In genomic region chr11:121350314-121351046, GRCh38 we compare ENCODE assay signal across 20 cellular contexts.
"Had no signal": no experiment of that assay in that cellular context is flagged by ENCODE, and none has a peak within 500 bp of the region (broad histone marks: within the 10 kb centered on the region; RNA-seq: fewer than 3 reads in every experiment).

No MANE protein-coding gene starts in this region.

- H3K4me3 Mint-ChIP-seq: activated CD4-positive, alpha-beta memory T cell treated with anti-CD3 and anti-CD28 coated beads for 36 hours; activated CD8-positive, alpha-beta memory T cell treated with anti-CD3 and anti-CD28 coated beads, Interleukin-2, amount 10 ng/mL, durations not matched to agents 7 days and 5 days; activated naive CD8-positive, alpha-beta T cell treated with anti-CD3 and anti-CD28 coated beads for 36 hours; activated T-helper 17 cell treated with anti-CD3 and anti-CD28 coated beads, Interleukin-2, amount 50 U/mL, for 72 hours; endodermal cell; neural crest cell; stimulated activated naive CD8-positive, alpha-beta T cell treated with anti-CD3 and anti-CD28 coated beads, Interleukin-15, Interleukin-2, amounts not matched to agents 100 ng/mL and 50 ng/mL, for 24 hours; T-helper 2 cell treated with Interferon-gamma antibody and Interleukin-4, amounts not matched to agents 5 μg/mL and 100 μg/mL, for 36 hours; type B pancreatic cell; WTC11 had no signal

- ATAC-seq: activated CD8-positive, alpha-beta memory T cell treated with anti-CD3 and anti-CD28 coated beads, Interleukin-2, amount 10 ng/mL, durations not matched to agents 7 days and 5 days; gastrocnemius medialis; lower lobe of right lung; psoas muscle; right cardiac atrium; WTC11 had no signal

- DNase-seq: activated CD4-positive, alpha-beta memory T cell treated with anti-CD3 and anti-CD28 coated beads for 36 hours; activated CD4-positive, alpha-beta T cell treated with anti-CD3 and anti-CD28 coated beads for 4 hours; activated CD8-positive, alpha-beta memory T cell treated with anti-CD3 and anti-CD28 coated beads, Interleukin-2, amount 10 ng/mL, durations not matched to agents 7 days and 5 days; activated naive CD4-positive, alpha-beta T cell; activated naive CD8-positive, alpha-beta T cell treated with anti-CD3 and anti-CD28 coated beads for 36 hours; activated T-cell treated with anti-CD3 and anti-CD28 coated beads, Interleukin-2, amount 50 U/mL, for 1 hour; amniotic stem cell; endodermal cell; erythroblast; gastrocnemius medialis; left cardiac atrium; lower lobe of right lung; psoas muscle; right cardiac atrium had no signal

- H3K4me1 Mint-ChIP-seq: activated CD8-positive, alpha-beta memory T cell treated with anti-CD3 and anti-CD28 coated beads, Interleukin-2, amount 10 ng/mL, durations not matched to agents 7 days and 5 days; activated T-helper 17 cell treated with anti-CD3 and anti-CD28 coated beads, Interleukin-2, amount 50 U/mL, for 72 hours had no signal

- H3K27me3 Mint-ChIP-seq: activated CD4-positive, alpha-beta memory T cell treated with anti-CD3 and anti-CD28 coated beads for 36 hours; activated naive CD8-positive, alpha-beta T cell treated with anti-CD3 and anti-CD28 coated beads for 36 hours; activated T-helper 17 cell treated with anti-CD3 and anti-CD28 coated beads, Interleukin-2, amount 50 U/mL, for 72 hours; stimulated activated naive CD8-positive, alpha-beta T cell treated with anti-CD3 and anti-CD28 coated beads, Interleukin-15, Interleukin-2, amounts not matched to agents 100 ng/mL and 50 ng/mL, for 24 hours had no signal

- H3K9me3 Mint-ChIP-seq: activated CD4-positive, alpha-beta memory T cell treated with anti-CD3 and anti-CD28 coated beads for 36 hours; activated naive CD8-positive, alpha-beta T cell treated with anti-CD3 and anti-CD28 coated beads for 36 hours; activated T-helper 17 cell treated with anti-CD3 and anti-CD28 coated beads, Interleukin-2, amount 50 U/mL, for 72 hours; endodermal cell; neural crest cell; stimulated activated naive CD8-positive, alpha-beta T cell treated with anti-CD3 and anti-CD28 coated beads, Interleukin-15, Interleukin-2, amounts not matched to agents 100 ng/mL and 50 ng/mL, for 24 hours; T-helper 2 cell treated with Interferon-gamma antibody and Interleukin-4, amounts not matched to agents 5 μg/mL and 100 μg/mL, for 36 hours; type B pancreatic cell; WTC11 had no signal

- H3K27ac Mint-ChIP-seq: activated CD4-positive, alpha-beta memory T cell treated with anti-CD3 and anti-CD28 coated beads for 36 hours; activated CD8-positive, alpha-beta memory T cell treated with anti-CD3 and anti-CD28 coated beads, Interleukin-2, amount 10 ng/mL, durations not matched to agents 7 days and 5 days; activated naive CD8-positive, alpha-beta T cell treated with anti-CD3 and anti-CD28 coated beads for 36 hours; activated T-helper 17 cell treated with anti-CD3 and anti-CD28 coated beads, Interleukin-2, amount 50 U/mL, for 72 hours; endodermal cell; stimulated activated naive CD8-positive, alpha-beta T cell treated with anti-CD3 and anti-CD28 coated beads, Interleukin-15, Interleukin-2, amounts not matched to agents 100 ng/mL and 50 ng/mL, for 24 hours; T-helper 2 cell treated with Interferon-gamma antibody and Interleukin-4, amounts not matched to agents 5 μg/mL and 100 μg/mL, for 36 hours; type B pancreatic cell; WTC11 had no signal

- H3K36me3 Mint-ChIP-seq: activated CD4-positive, alpha-beta memory T cell treated with anti-CD3 and anti-CD28 coated beads for 36 hours; activated CD8-positive, alpha-beta memory T cell treated with anti-CD3 and anti-CD28 coated beads, Interleukin-2, amount 10 ng/mL, durations not matched to agents 7 days and 5 days; activated naive CD8-positive, alpha-beta T cell treated with anti-CD3 and anti-CD28 coated beads for 36 hours; type B pancreatic cell; WTC11 had no signal
